ENCODE assay signal across 34 cellular contexts in genomic region chr9:79131375-79131774, GRCh38.
"Had no signal": no experiment of that assay in that cellular context is flagged by ENCODE, and none has a peak within 500 bp of the region (broad histone marks: within the 10 kb centered on the region; RNA-seq: fewer than 3 reads in every experiment).

No MANE protein-coding gene starts in this region.

- H3K27me3 Mint-ChIP-seq: activated CD4-positive, alpha-beta memory T cell treated with anti-CD3 and anti-CD28 coated beads, Interleukin-2, amount 10 ng/mL, durations not matched to agents 7 days and 5 days; activated CD4-positive, alpha-beta T cell treated with anti-CD3 and anti-CD28 coated beads, Interleukin-2, amount 10 ng/mL, durations not matched to agents 7 days and 5 days; activated naive CD4-positive, alpha-beta T cell treated with anti-CD3 and anti-CD28 coated beads, Interleukin-2, amount 50 U/mL, for 24 hours; activated naive CD8-positive, alpha-beta T cell treated with anti-CD3 and anti-CD28 coated beads for 36 hours; activated naive CD8-positive, alpha-beta T cell treated with anti-CD3 and anti-CD28 coated beads, Interleukin-2, amount 50 U/mL, for 24 hours; activated T-cell treated with anti-CD3 and anti-CD28 coated beads, Interleukin-2, amount 50 U/mL, for 24 hours; dendritic cell treated with granulocyte-macrophage colony-stimulating factor and Interleukin-4, amounts not matched to agents 40 ng/mL and 50 ng/mL, for 4 days had no signal

- H3K4me1 ChIP-seq: adrenal gland, breast epithelium, foreskin keratinocyte, gastrocnemius medialis, heart left ventricle had no signal

- H3K9me3 ChIP-seq: adrenal gland, breast epithelium, esophagus muscularis mucosa, gastrocnemius medialis, heart left ventricle had no signal

- H3K36me3 ChIP-seq: adrenal gland, breast epithelium, cardiac muscle cell, esophagus muscularis mucosa, gastrocnemius medialis, heart left ventricle had no signal

- H3K4me3 Mint-ChIP-seq: activated CD4-positive, alpha-beta memory T cell treated with anti-CD3 and anti-CD28 coated beads, Interleukin-2, amount 10 ng/mL, durations not matched to agents 7 days and 5 days; activated CD4-positive, alpha-beta T cell treated with anti-CD3 and anti-CD28 coated beads, Interleukin-2, amount 10 ng/mL, durations not matched to agents 7 days and 5 days; activated naive CD4-positive, alpha-beta T cell treated with anti-CD3 and anti-CD28 coated beads, Interleukin-2, amount 50 U/mL, for 24 hours; activated naive CD8-positive, alpha-beta T cell treated with anti-CD3 and anti-CD28 coated beads for 36 hours; activated naive CD8-positive, alpha-beta T cell treated with anti-CD3 and anti-CD28 coated beads, Interleukin-2, amount 50 U/mL, for 24 hours; activated T-cell treated with anti-CD3 and anti-CD28 coated beads, Interleukin-2, amount 50 U/mL, for 24 hours; activated T-cell treated with anti-CD3 and anti-CD28 coated beads, Interleukin-2, amount 50 U/mL, for 72 hours; brain; dendritic cell treated with granulocyte-macrophage colony-stimulating factor and Interleukin-4, amounts not matched to agents 40 ng/mL and 50 ng/mL, for 4 days; WTC11 had no signal

- H3K36me3 Mint-ChIP-seq: activated naive CD4-positive, alpha-beta T cell treated with anti-CD3 and anti-CD28 coated beads, Interleukin-2, amount 50 U/mL, for 24 hours; activated naive CD8-positive, alpha-beta T cell treated with anti-CD3 and anti-CD28 coated beads for 36 hours; brain; WTC11 had no signal

- H3K27ac Mint-ChIP-seq: activated CD4-positive, alpha-beta memory T cell treated with anti-CD3 and anti-CD28 coated beads, Interleukin-2, amount 10 ng/mL, durations not matched to agents 7 days and 5 days; activated CD4-positive, alpha-beta T cell treated with anti-CD3 and anti-CD28 coated beads, Interleukin-2, amount 10 ng/mL, durations not matched to agents 7 days and 5 days; activated naive CD4-positive, alpha-beta T cell treated with anti-CD3 and anti-CD28 coated beads, Interleukin-2, amount 50 U/mL, for 24 hours; activated naive CD8-positive, alpha-beta T cell treated with anti-CD3 and anti-CD28 coated beads for 36 hours; activated naive CD8-positive, alpha-beta T cell treated with anti-CD3 and anti-CD28 coated beads, Interleukin-2, amount 50 U/mL, for 24 hours; activated T-cell treated with anti-CD3 and anti-CD28 coated beads, Interleukin-2, amount 50 U/mL, for 24 hours; activated T-cell treated with anti-CD3 and anti-CD28 coated beads, Interleukin-2, amount 50 U/mL, for 72 hours; brain; dendritic cell treated with granulocyte-macrophage colony-stimulating factor and Interleukin-4, amounts not matched to agents 40 ng/mL and 50 ng/mL, for 4 days; WTC11 had no signal

- H3K4me1 Mint-ChIP-seq: activated CD4-positive, alpha-beta memory T cell treated with anti-CD3 and anti-CD28 coated beads, Interleukin-2, amount 10 ng/mL, durations not matched to agents 7 days and 5 days; activated CD4-positive, alpha-beta T cell treated with anti-CD3 and anti-CD28 coated beads, Interleukin-2, amount 10 ng/mL, durations not matched to agents 7 days and 5 days; activated naive CD4-positive, alpha-beta T cell treated with anti-CD3 and anti-CD28 coated beads, Interleukin-2, amount 50 U/mL, for 24 hours; activated naive CD8-positive, alpha-beta T cell treated with anti-CD3 and anti-CD28 coated beads for 36 hours; activated naive CD8-positive, alpha-beta T cell treated with anti-CD3 and anti-CD28 coated beads, Interleukin-2, amount 50 U/mL, for 24 hours had no signal

- H3K27me3 ChIP-seq: adrenal gland, breast epithelium, cardiac muscle cell, dorsolateral prefrontal cortex, esophagus muscularis mucosa, foreskin keratinocyte, gastrocnemius medialis had no signal

- DNase-seq: activated CD4-positive, alpha-beta memory T cell treated with anti-CD3 and anti-CD28 coated beads, Interleukin-2, amount 10 ng/mL, durations not matched to agents 7 days and 5 days; activated CD4-positive, alpha-beta T cell treated with anti-CD3 and anti-CD28 coated beads for 1 hour; activated CD4-positive, alpha-beta T cell treated with anti-CD3 and anti-CD28 coated beads for 4 hours; activated CD4-positive, alpha-beta T cell treated with anti-CD3 and anti-CD28 coated beads, Interleukin-2, amount 10 ng/mL, durations not matched to agents 7 days and 5 days; activated CD4-positive, alpha-beta T cell treated with anti-CD3 and anti-CD28 coated beads, Interleukin-2, amount 50 U/mL, for 4 hours; activated CD8-positive, alpha-beta memory T cell treated with anti-CD3 and anti-CD28 coated beads, Interleukin-2, amount 50 U/mL, for 48 hours; activated effector memory CD4-positive, alpha-beta T cell treated with Interleukin-2 at 50 U/mL for 16 hours; activated gamma-delta T cell treated with Interleukin-2 at 50 U/mL for 16 hours; activated naive CD4-positive, alpha-beta T cell treated with Interleukin-2 at 50 U/mL for 16 hours; activated naive CD8-positive, alpha-beta T cell treated with anti-CD3 and anti-CD28 coated beads for 36 hours; activated naive CD8-positive, alpha-beta T cell treated with anti-CD3 and anti-CD28 coated beads, Interleukin-2, amount 50 U/mL, for 24 hours; activated T-cell treated with anti-CD3 and anti-CD28 coated beads for 4 hours; activated T-cell treated with anti-CD3 and anti-CD28 coated beads, Interleukin-2, amount 50 U/mL, for 24 hours; activated T-cell treated with anti-CD3 and anti-CD28 coated beads, Interleukin-2, amount 50 U/mL, for 72 hours; adrenal gland; amygdala; aorta; central memory CD4-positive, alpha-beta T cell; dorsolateral prefrontal cortex; effector memory CD4-positive, alpha-beta T cell; erythroblast; foreskin keratinocyte; gastrocnemius medialis; glutamatergic neuron; heart left ventricle; T-helper 2 cell had no signal

- H3K9me3 Mint-ChIP-seq: activated CD4-positive, alpha-beta memory T cell treated with anti-CD3 and anti-CD28 coated beads, Interleukin-2, amount 10 ng/mL, durations not matched to agents 7 days and 5 days; activated CD4-positive, alpha-beta T cell treated with anti-CD3 and anti-CD28 coated beads, Interleukin-2, amount 10 ng/mL, durations not matched to agents 7 days and 5 days; activated naive CD4-positive, alpha-beta T cell treated with anti-CD3 and anti-CD28 coated beads, Interleukin-2, amount 50 U/mL, for 24 hours; activated naive CD8-positive, alpha-beta T cell treated with anti-CD3 and anti-CD28 coated beads for 36 hours; activated naive CD8-positive, alpha-beta T cell treated with anti-CD3 and anti-CD28 coated beads, Interleukin-2, amount 50 U/mL, for 24 hours; activated T-cell treated with anti-CD3 and anti-CD28 coated beads, Interleukin-2, amount 50 U/mL, for 24 hours; activated T-cell treated with anti-CD3 and anti-CD28 coated beads, Interleukin-2, amount 50 U/mL, for 72 hours; dendritic cell treated with granulocyte-macrophage colony-stimulating factor and Interleukin-4, amounts not matched to agents 40 ng/mL and 50 ng/mL, for 4 days; WTC11 had no signal

- ATAC-seq: activated naive CD8-positive, alpha-beta T cell treated with anti-CD3 and anti-CD28 coated beads, Interleukin-2, amount 50 U/mL, for 24 hours; activated T-cell treated with anti-CD3 and anti-CD28 coated beads, Interleukin-2, amount 50 U/mL, for 72 hours; gastrocnemius medialis; heart left ventricle had no signal

- H3K4me3 ChIP-seq: adrenal gland, breast epithelium, cardiac muscle cell, coronary artery, dorsolateral prefrontal cortex, esophagus muscularis mucosa, gastrocnemius medialis, heart left ventricle had no signal

- H3K27ac ChIP-seq: adrenal gland, breast epithelium, cardiac muscle cell, coronary artery, dorsolateral prefrontal cortex, esophagus muscularis mucosa, foreskin keratinocyte, gastrocnemius medialis, heart left ventricle had no signal
